Comparison of ENCODE assay signal across 27 cellular contexts in the genomic region with DNA sequence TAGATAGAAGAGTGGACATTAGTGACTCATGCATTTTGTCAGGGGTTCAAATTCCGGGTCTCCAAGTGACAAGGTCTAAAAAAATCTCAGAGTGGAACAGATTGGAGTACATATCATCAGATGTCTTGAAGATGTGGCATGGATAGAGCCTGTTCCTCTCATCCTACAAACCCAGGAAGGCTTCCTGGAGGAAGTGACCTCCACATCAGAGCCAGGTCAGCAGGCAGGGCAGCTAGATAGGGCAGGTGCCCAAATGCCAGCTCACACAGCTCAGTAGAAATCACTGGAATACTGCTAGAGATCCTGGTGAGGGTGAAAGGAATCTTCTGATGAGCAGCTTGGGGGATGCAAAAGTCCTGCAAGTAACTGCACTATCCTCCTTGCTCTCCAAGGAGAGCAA.
"Had no signal": no experiment of that assay in that cellular context is flagged by ENCODE, and none has a peak within 500 bp of the region (broad histone marks: within the 10 kb centered on the region; RNA-seq: fewer than 3 reads in every experiment).

No MANE protein-coding gene starts in this region.

- H3K4me3 ChIP-seq: colonic mucosa, coronary artery, dorsolateral prefrontal cortex, esophagus muscularis mucosa, esophagus squamous epithelium, gastrocnemius medialis, gastroesophageal sphincter, heart left ventricle, heart right ventricle had no signal

- H3K36me3 ChIP-seq: colonic mucosa, esophagus muscularis mucosa, esophagus squamous epithelium, gastrocnemius medialis, gastroesophageal sphincter, heart left ventricle, heart right ventricle had no signal

- H3K27me3 ChIP-seq: colonic mucosa, foreskin keratinocyte had no signal

- H3K27ac ChIP-seq: colonic mucosa, coronary artery, dorsolateral prefrontal cortex, epithelial cell of prostate, esophagus muscularis mucosa, esophagus squamous epithelium, foreskin keratinocyte, gastrocnemius medialis, gastroesophageal sphincter, heart left ventricle, heart right ventricle had no signal

- H3K9me3 ChIP-seq: colonic mucosa, esophagus muscularis mucosa, esophagus squamous epithelium, gastrocnemius medialis, gastroesophageal sphincter, heart left ventricle, heart right ventricle had no signal

- ATAC-seq: effector memory CD8-positive, alpha-beta T cell; foreskin keratinocyte; gastrocnemius medialis; gastroesophageal sphincter had no signal

- H3K4me1 ChIP-seq: colonic mucosa, esophagus muscularis mucosa, esophagus squamous epithelium, foreskin keratinocyte, gastrocnemius medialis, gastroesophageal sphincter, heart left ventricle, heart right ventricle had no signal

- DNase-seq: colonic mucosa; cortex of kidney; dermis blood vessel endothelial cell; dorsolateral prefrontal cortex; effector CD4-positive, alpha-beta T cell; effector CD8-positive, alpha-beta T cell; effector memory CD4-positive, alpha-beta T cell; effector memory CD8-positive, alpha-beta T cell; endodermal cell; erythroblast; esophagus squamous epithelium; foreskin fibroblast; foreskin keratinocyte; foreskin melanocyte; gastrocnemius medialis; glutamatergic neuron; head of caudate nucleus; heart left ventricle; heart right ventricle had no signal

- FAIRE-seq: colon, endometrium, endothelial cell of umbilical vein, frontal cortex had no signal
